Comparison of ENCODE assay signal across 8 cellular contexts in genomic region chr12:121499929-121500793, GRCh38.
DNase-seq lines count a peak whose midpoint lies in the region; ATAC-seq and TF ChIP-seq lines count a peak whose summit lies in the region.

No MANE protein-coding gene starts in this region.

- no peak overlapping the region for H3K27ac Mint-ChIP-seq in activated CD8-positive, alpha-beta memory T cell treated with anti-CD3 and anti-CD28 coated beads, Interleukin-2, amount 10 ng/mL, durations not matched to agents 7 days and 5 days
- peak overlapping the region; percentile 75 for H3K27ac Mint-ChIP-seq in endodermal cell

- CTCF ChIA-PET in activated CD8-positive, alpha-beta memory T cell treated with anti-CD3 and anti-CD28 coated beads, Interleukin-2, amount 10 ng/mL, durations not matched to agents 7 days and 5 days (lab: Charles Lee): interaction anchor here (0.7 to 12.9 kb wide), 26 partner anchors 8 to 306 kb away, joined by 3 to 100 read pairs (median 4); partner anchors contain the start of genes MORN3 and ORAI1

- H3K36me3 Mint-ChIP-seq in activated CD8-positive, alpha-beta memory T cell treated with anti-CD3 and anti-CD28 coated beads, Interleukin-2, amount 10 ng/mL, durations not matched to agents 7 days and 5 days: peaks cover 2% of the 10 kb centered on the region
- peaks cover 44% of the 10 kb centered on the region for H3K36me3 Mint-ChIP-seq in endodermal cell (ENCODE audit: low read depth)

- WGBS in endodermal cell (ENCODE audit: insufficient coverage in 1 of 2, insufficient read length in 1 of 2), 2 experiments: 64 to 70% methylated on average over 16 to 21 of the region's 21 CpGs

- H3K4me3 ChIP-seq in endodermal cell (ENCODE audit: low read length): no peak overlapping the region

- H3K27me3 ChIP-seq in endodermal cell (ENCODE audit: control insufficient read depth, insufficient read depth, low read length, poor library complexity, severe bottlenecking): no peaks in the 10 kb centered on the region

- no peaks in the 10 kb centered on the region for H3K27me3 Mint-ChIP-seq in activated CD8-positive, alpha-beta memory T cell treated with anti-CD3 and anti-CD28 coated beads, Interleukin-2, amount 10 ng/mL, durations not matched to agents 7 days and 5 days
- no peaks in the 10 kb centered on the region for H3K27me3 Mint-ChIP-seq in endodermal cell (ENCODE audit: insufficient read depth)

- peak; percentile 45 for ATAC-seq in HG03354 (IDR thresholded peaks at IDR 0.05; ENCODE audit: poor library complexity, severe bottlenecking, unreplicated experiment)
- peak; percentile 80 for ATAC-seq in activated CD8-positive, alpha-beta memory T cell treated with anti-CD3 and anti-CD28 coated beads, Interleukin-2, amount 10 ng/mL, durations not matched to agents 7 days and 5 days

- peaks cover 23% of the 10 kb centered on the region for H3K36me3 ChIP-seq in endodermal cell (ENCODE audit: control insufficient read depth, insufficient read depth, low read length)

- no peaks in the 10 kb centered on the region for H3K4me1 ChIP-seq in endodermal cell (ENCODE audit: control insufficient read depth, insufficient read depth, low read length)

- H3K4me3 Mint-ChIP-seq in activated CD8-positive, alpha-beta memory T cell treated with anti-CD3 and anti-CD28 coated beads, Interleukin-2, amount 10 ng/mL, durations not matched to agents 7 days and 5 days: no peak overlapping the region
- H3K4me3 Mint-ChIP-seq in endodermal cell: no peak overlapping the region

- DNase-seq in CD1c-positive myeloid dendritic cell (ENCODE audit: extremely low spot score): peak; percentile 84
- DNase-seq in NOMO-1 (lab: John Stamatoyannopoulos, UW; ENCODE audit: unreplicated experiment in 2 of 2): peak; percentile 52 to 59
- peak; percentile 74 for DNase-seq in activated CD8-positive, alpha-beta memory T cell treated with anti-CD3 and anti-CD28 coated beads, Interleukin-2, amount 10 ng/mL, durations not matched to agents 7 days and 5 days
- DNase-seq in endodermal cell: peak; percentile 94
- DNase-seq in mucosa of gallbladder (ENCODE audit: low spot score): peak; percentile 73
- peak; percentile 39 to 47 for DNase-seq in stimulated activated CD8-positive, alpha-beta memory T cell treated with anti-CD3 and anti-CD28 coated beads, Interleukin-15, amount 100 ng/mL, for 48 hours (ENCODE audit: low read depth in 2 of 2)
- DNase-seq in cortex of kidney (lab: John Stamatoyannopoulos, UW): no peak

- peak; percentile 99 for TF ChIP-seq CTCF in endodermal cell (conservative IDR thresholded peaks at IDR 0.05)

- H3K9ac ChIP-seq in endodermal cell (ENCODE audit: extremely low read depth, low read length, poor library complexity, severe bottlenecking): no peak overlapping the region

- H3K4me1 Mint-ChIP-seq in activated CD8-positive, alpha-beta memory T cell treated with anti-CD3 and anti-CD28 coated beads, Interleukin-2, amount 10 ng/mL, durations not matched to agents 7 days and 5 days: peaks cover 25% of the 10 kb centered on the region
- peaks cover 3% of the 10 kb centered on the region for H3K4me1 Mint-ChIP-seq in endodermal cell

- H3K9me3 Mint-ChIP-seq in activated CD8-positive, alpha-beta memory T cell treated with anti-CD3 and anti-CD28 coated beads, Interleukin-2, amount 10 ng/mL, durations not matched to agents 7 days and 5 days (ENCODE audit: low read depth): no peaks in the 10 kb centered on the region
- H3K9me3 Mint-ChIP-seq in endodermal cell: no peaks in the 10 kb centered on the region

- H3K9me3 ChIP-seq in endodermal cell (ENCODE audit: control insufficient read depth, low read length): no peaks in the 10 kb centered on the region

- peak overlapping the region; percentile 53 for H3K27ac ChIP-seq in endodermal cell (ENCODE audit: low read depth, low read length)
